Comparison of ENCODE assay signal across 34 cellular contexts in the genomic region with DNA sequence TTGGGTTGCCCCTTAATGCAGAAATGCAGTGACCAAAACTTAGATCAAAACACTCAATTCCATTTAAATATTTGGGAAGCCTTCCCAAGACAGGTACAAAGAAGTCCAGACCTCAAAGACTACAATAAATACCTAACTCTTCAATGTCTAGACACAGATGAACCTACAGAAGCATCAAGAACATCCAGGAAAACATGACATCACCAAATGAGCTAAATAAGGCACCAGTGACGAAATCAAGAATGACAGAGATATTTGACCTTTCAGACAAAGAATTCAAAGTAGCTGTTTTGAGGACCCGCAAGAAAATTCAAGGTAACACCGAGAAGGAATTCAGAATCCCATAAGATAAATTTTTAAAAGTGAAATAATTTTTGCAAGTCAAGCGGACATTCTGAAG.
"Had no signal": no experiment of that assay in that cellular context is flagged by ENCODE, and none has a peak within 500 bp of the region (broad histone marks: within the 10 kb centered on the region; RNA-seq: fewer than 3 reads in every experiment).

No MANE protein-coding gene starts in this region.

- H3K36me3 ChIP-seq: adrenal gland, ascending aorta, brain microvascular endothelial cell, breast epithelium, cardiac muscle cell had no signal

- ATAC-seq: activated naive CD4-positive, alpha-beta T cell treated with anti-CD3 and anti-CD28 coated beads, Interleukin-2, amount 50 U/mL, for 72 hours; activated naive CD8-positive, alpha-beta T cell treated with anti-CD3 and anti-CD28 coated beads, Interleukin-2, amount 50 U/mL, for 24 hours; activated T-cell treated with anti-CD3 and anti-CD28 coated beads, Interleukin-2, amount 50 U/mL, for 4 hours; activated T-cell treated with anti-CD3 and anti-CD28 coated beads, Interleukin-2, amount 50 U/mL, for 72 hours; activated T-helper 17 cell treated with anti-CD3 and anti-CD28 coated beads, Interleukin-2, amount 50 U/mL, for 72 hours; body of pancreas had no signal

- H3K4me3 ChIP-seq: adrenal gland, ascending aorta, body of pancreas, breast epithelium, cardiac muscle cell had no signal

- H3K27ac ChIP-seq: adrenal gland, ascending aorta, body of pancreas, brain microvascular endothelial cell, breast epithelium, cardiac muscle cell had no signal

- H3K4me1 ChIP-seq: adrenal gland, ascending aorta, body of pancreas, breast epithelium had no signal

- H3K27me3 ChIP-seq: adrenal gland, ascending aorta, body of pancreas, brain microvascular endothelial cell, breast epithelium, cardiac muscle cell had no signal

- FAIRE-seq: astrocyte, bronchial epithelial cell had no signal

- H3K9me3 ChIP-seq: body of pancreas had no signal

- DNase-seq: activated effector memory CD4-positive, alpha-beta T cell treated with anti-CD3 and anti-CD28 coated beads, Interleukin-2, amount 50 U/mL, for 16 hours; activated effector memory CD4-positive, alpha-beta T cell treated with Interleukin-2 at 50 U/mL for 16 hours; activated gamma-delta T cell; activated gamma-delta T cell treated with Interleukin-2 at 50 U/mL for 16 hours; activated naive CD4-positive, alpha-beta T cell; activated naive CD4-positive, alpha-beta T cell treated with anti-CD3 and anti-CD28 coated beads for 36 hours; activated naive CD4-positive, alpha-beta T cell treated with anti-CD3 and anti-CD28 coated beads, Interleukin-2, amount 10 ng/mL, durations not matched to agents 7 days and 5 days; activated naive CD4-positive, alpha-beta T cell treated with anti-CD3 and anti-CD28 coated beads, Interleukin-2, amount 50 U/mL, for 16 hours; activated naive CD4-positive, alpha-beta T cell treated with Interleukin-2 at 50 U/mL for 16 hours; activated naive CD8-positive, alpha-beta T cell treated with anti-CD3 and anti-CD28 coated beads for 36 hours; activated naive CD8-positive, alpha-beta T cell treated with anti-CD3 and anti-CD28 coated beads, Interleukin-2, amount 10 ng/mL, durations not matched to agents 7 days and 5 days; activated naive CD8-positive, alpha-beta T cell treated with anti-CD3 and anti-CD28 coated beads, Interleukin-2, amount 50 U/mL, for 24 hours; activated T-cell treated with anti-CD3 and anti-CD28 coated beads, Interleukin-2, amount 50 U/mL, for 1 hour; activated T-cell treated with anti-CD3 and anti-CD28 coated beads, Interleukin-2, amount 50 U/mL, for 24 hours; activated T-cell treated with anti-CD3 and anti-CD28 coated beads, Interleukin-2, amount 50 U/mL, for 4 hours; activated T-cell treated with anti-CD3 and anti-CD28 coated beads, Interleukin-2, amount 50 U/mL, for 48 hours; activated T-cell treated with anti-CD3 and anti-CD28 coated beads, Interleukin-2, amount 50 U/mL, for 72 hours; adrenal gland; amniotic stem cell; amygdala; anterior cingulate cortex; aorta; body of pancreas; brain microvascular endothelial cell; caudate nucleus; central memory CD4-positive, alpha-beta T cell; cerebellar nuclear complex had no signal
